32 cellular contexts compared by ENCODE assay signal in the genomic region with DNA sequence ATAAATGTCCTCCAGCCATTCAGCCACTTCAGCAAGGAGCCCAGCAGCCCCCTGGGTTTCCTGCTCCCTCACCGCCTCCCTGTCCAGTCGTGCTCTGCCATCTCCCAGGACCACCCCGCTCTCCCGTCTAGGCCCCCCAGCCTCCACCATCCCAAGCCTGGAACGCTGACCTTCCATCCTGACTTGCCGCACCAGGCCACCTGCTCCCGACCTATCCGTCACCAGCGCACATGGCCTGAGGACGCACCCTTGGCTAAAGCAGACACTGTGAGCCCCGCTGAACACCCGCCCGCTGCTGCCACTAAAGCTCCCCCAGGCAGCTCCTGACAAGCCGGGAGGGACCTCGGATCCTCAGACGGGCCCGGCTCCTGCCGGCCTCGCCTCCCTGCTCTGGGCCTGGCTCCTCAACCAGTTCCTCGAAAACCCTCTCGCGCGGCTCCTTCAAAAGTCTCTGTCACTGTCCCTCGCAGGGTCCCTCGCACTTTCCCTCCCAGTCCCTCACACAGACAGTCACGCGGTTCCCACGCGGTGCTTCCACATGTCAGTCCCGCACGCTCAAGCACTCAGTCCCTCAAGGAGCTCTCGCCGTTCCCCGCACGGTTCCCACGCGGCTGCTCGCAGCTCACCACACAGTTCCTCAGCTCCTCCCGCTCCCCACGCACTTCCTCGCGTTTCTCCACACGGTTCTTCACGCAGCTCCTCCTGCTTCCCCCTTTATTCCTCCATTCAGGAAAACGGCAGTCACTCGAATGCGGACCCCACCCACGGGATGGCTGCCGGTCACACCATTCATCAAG. TPM values are rescaled to one million over a fixed set of nuclear protein-coding genes. Genes with fewer than 3 reads are reported as not detected.
"Had no signal": no experiment of that assay in that cellular context is flagged by ENCODE, and none has a peak within 500 bp of the region (broad histone marks: within the 10 kb centered on the region; RNA-seq: fewer than 3 reads in every experiment).

No MANE protein-coding gene starts in this region.

- H3K9me3 ChIP-seq: adrenal gland, body of pancreas, breast epithelium, SJSA1, SK-N-SH had no signal

- H3K36me3 ChIP-seq: adrenal gland, breast epithelium, SJSA1 had no signal

- H3K4me3 ChIP-seq: adrenal gland, body of pancreas, breast epithelium, SJSA1 had no signal

- H3K4me1 ChIP-seq: adrenal gland, body of pancreas, breast epithelium, SJSA1 had no signal

- H3K27me3 ChIP-seq: adrenal gland, body of pancreas, SJSA1 had no signal

- H3K4me2 ChIP-seq: SK-N-SH had no signal

- FAIRE-seq: astrocyte, TTC549 had no signal

- H3K9ac ChIP-seq: SK-N-SH had no signal

- H3K27ac ChIP-seq: adrenal gland, body of pancreas, breast epithelium, SJSA1 had no signal

- DNase-seq: activated CD4-positive, alpha-beta T cell treated with anti-CD3 and anti-CD28 coated beads for 36 hours; activated CD4-positive, alpha-beta T cell treated with anti-CD3 and anti-CD28 coated beads, Interleukin-2, amount 10 ng/mL, durations not matched to agents 7 days and 5 days; activated CD4-positive, alpha-beta T cell treated with anti-CD3 and anti-CD28 coated beads, Interleukin-2, amount 50 U/mL, for 48 hours; activated CD8-positive, alpha-beta T cell treated with anti-CD3 and anti-CD28 coated beads, Interleukin-2, amount 10 ng/mL, durations not matched to agents 7 days and 5 days; activated gamma-delta T cell; activated naive CD4-positive, alpha-beta T cell treated with Interleukin-2 at 50 U/mL for 16 hours; activated naive CD8-positive, alpha-beta T cell treated with anti-CD3 and anti-CD28 coated beads, Interleukin-2, amount 10 ng/mL, durations not matched to agents 7 days and 5 days; activated T-cell treated with anti-CD3 and anti-CD28 coated beads, Interleukin-2, amount 50 U/mL, for 24 hours; adrenal gland; body of pancreas; cerebellar nuclear complex; Karpas-422; NCI-H1048; NCI-H1105 treated with DMSO at 0.1 percent for 48 hours; NCI-H1436; NCI-H1694; NCI-H1930; NCI-H2081 treated with DMSO at 0.1 percent for 48 hours; NCI-H2171; NCI-H510A; NCI-H526; NCI-H748 treated with DMSO at 0.1 percent for 48 hours; NK-92 treated with Interleukin-12 subunit alpha and Interleukin-12 subunit beta, amount 100 ng/mL, for 24 hours; OCI-M1; SHP77 treated with DMSO at 0.1 percent for 48 hours; SK-N-SH had no signal

- ATAC-seq: activated CD4-positive, alpha-beta T cell treated with anti-CD3 and anti-CD28 coated beads for 36 hours; activated CD4-positive, CD25-positive, alpha-beta regulatory T cell treated with anti-CD3 and anti-CD28 coated beads, Interleukin-2, amount 50 U/mL, for 24 hours; activated CD8-positive, alpha-beta T cell treated with anti-CD3 and anti-CD28 coated beads, Interleukin-2, amount 10 ng/mL, durations not matched to agents 7 days and 5 days; body of pancreas had no signal

RNA-seq across cellular contexts. Expression of a gene that starts 42.4 kb away (rescaled TPM):
- total RNA-seq: MCF 10A, SJSA1 had no signal
